Comparison of ENCODE assay signal across 24 cellular contexts in genomic region chr9:93890436-93890935, GRCh38.
DNase-seq lines count a peak whose midpoint lies in the region; ATAC-seq and TF ChIP-seq lines count a peak whose summit lies in the region.
"Had no signal": no experiment of that assay in that cellular context is flagged by ENCODE, and none has a peak within 500 bp of the region (broad histone marks: within the 10 kb centered on the region; RNA-seq: fewer than 3 reads in every experiment).

No MANE protein-coding gene starts in this region.

- ATAC-seq in HG03108 (IDR thresholded peaks at IDR 0.05; ENCODE audit: unreplicated experiment) = no peak
- ATAC-seq: activated naive CD8-positive, alpha-beta T cell treated with anti-CD3 and anti-CD28 coated beads, Interleukin-2, amount 50 U/mL, for 24 hours; pancreas; right cardiac atrium had no signal

- H3K4me3 ChIP-seq in right atrium auricular region = no peak overlapping the region
- H3K4me3 ChIP-seq: BLaER1, pancreas, SK-N-MC, upper lobe of left lung had no signal

- TF ChIP-seq CTCF in right atrium auricular region (IDR thresholded peaks at IDR 0.05) = no peak

- H3K4me1 ChIP-seq in right atrium auricular region = no peaks in the 10 kb centered on the region
- H3K4me1 ChIP-seq: BLaER1, Caco-2, upper lobe of left lung had no signal

- intact Hi-C loops in cardiac septum (cut with DNase I) (no loop called here), posterior vena cava (cut with DNase I) (no loop called here)

- no peak overlapping the region for H3K27ac ChIP-seq in right atrium auricular region
- H3K27ac ChIP-seq: BLaER1, KMS-11, pancreas, SK-N-MC, upper lobe of left lung had no signal

- peak; percentile 48 for DNase-seq in right atrium auricular region (ENCODE audit: low spot score)
- DNase-seq in cardiac septum (ENCODE audit: low spot score) = no peak
- peak; percentile 3 for DNase-seq in NCI-H2227 treated with DMSO at 0.1 percent for 48 hours (lab: John Stamatoyannopoulos, UW)
- peak; percentile 6 for DNase-seq in SW480 (ENCODE audit: low spot score)
- DNase-seq in posterior vena cava (ENCODE audit: low spot score) = no peak
- no peak for DNase-seq in activated naive CD4-positive, alpha-beta T cell treated with anti-CD3 and anti-CD28 coated beads, Interleukin-2, amount 50 U/mL, for 16 hours
- DNase-seq: activated CD8-positive, alpha-beta memory T cell treated with anti-CD3 and anti-CD28 coated beads for 24 hours; activated gamma-delta T cell treated with Interleukin-2 at 50 U/mL for 16 hours; activated naive CD8-positive, alpha-beta T cell treated with anti-CD3 and anti-CD28 coated beads, Interleukin-2, amount 50 U/mL, for 24 hours; activated T-cell treated with anti-CD3 and anti-CD28 coated beads, Interleukin-2, amount 50 U/mL, for 24 hours; Caco-2; H7; mammary epithelial cell; MM.1S; NCI-H1694; right cardiac atrium; stimulated activated CD4-positive, alpha-beta T cell treated with anti-CD3 and anti-CD28 coated beads, Interleukin-12 subunit alpha, Interleukin-12 subunit beta, amount 100 ng/mL, for 4 hours; stimulated activated CD4-positive, alpha-beta T cell treated with anti-CD3 and anti-CD28 coated beads, Interleukin-4, amount 100 ng/mL, for 1 hour had no signal

- H3K36me3 ChIP-seq in right atrium auricular region = no peaks in the 10 kb centered on the region
- H3K36me3 ChIP-seq: BLaER1, pancreas, upper lobe of left lung had no signal

- peaks cover 0 to 14% of the 10 kb centered on the region in 2 donors for H3K9me3 ChIP-seq in right atrium auricular region
- H3K9me3 ChIP-seq: Caco-2, pancreas had no signal

- H3K27me3 ChIP-seq in right atrium auricular region = no peaks in the 10 kb centered on the region
- H3K27me3 ChIP-seq: BLaER1, pancreas, upper lobe of left lung had no signal

Comparison
In these comparisons a context has a peak if more than half of its experiments do, and no peak if none do; other contexts are left out.
1. DNase-seq: peak in right atrium auricular region (single experiment), NCI-H2227 treated with DMSO at 0.1 percent for 48 hours (single experiment) and SW480 (single experiment); none in cardiac septum (single experiment), posterior vena cava (single experiment) and activated naive CD4-positive, alpha-beta T cell treated with anti-CD3 and anti-CD28 coated beads, Interleukin-2, amount 50 U/mL, for 16 hours (single experiment).